In genomic region chr14:90750191-90750590, GRCh38 we compare ENCODE assay signal across 2 cellular contexts.
TF ChIP-seq lines count a peak whose summit lies in the region.

No MANE protein-coding gene starts in this region.

TF ChIP-seq in liver, 16 proteins besides CTCF, POLR2A, EP300 and RAD21 (continued from another document):
- peak in 1 of 2 donors; percentile 8 for TF ChIP-seq RXRA (IDR thresholded peaks at IDR 0.05)

TF ChIP-seq in HepG2, 621 proteins besides CTCF, POLR2A, EP300 and RAD21 (continued from another document):
- TF ChIP-seq THAP8 (CRISPR knock-in tag; IDR thresholded peaks at IDR 0.05; ENCODE audit: borderline replicate concordance) (no peak), ZNF121 (CRISPR knock-in tag; IDR thresholded peaks at IDR 0.05) (no peak), DMAP1 (CRISPR knock-in tag; IDR thresholded peaks at IDR 0.05) (no peak), BRF2 (CRISPR knock-in tag; IDR thresholded peaks at IDR 0.05) (no peak), THAP9 (CRISPR knock-in tag; IDR thresholded peaks at IDR 0.05; ENCODE audit: borderline replicate concordance) (no peak), ZNF276 (CRISPR knock-in tag; IDR thresholded peaks at IDR 0.05; ENCODE audit: low read depth) (no peak), SKIL (CRISPR knock-in tag; IDR thresholded peaks at IDR 0.05; ENCODE audit: borderline replicate concordance) (no peak), ZSCAN22 (CRISPR knock-in tag; IDR thresholded peaks at IDR 0.05) (no peak)
